In the genomic region with DNA sequence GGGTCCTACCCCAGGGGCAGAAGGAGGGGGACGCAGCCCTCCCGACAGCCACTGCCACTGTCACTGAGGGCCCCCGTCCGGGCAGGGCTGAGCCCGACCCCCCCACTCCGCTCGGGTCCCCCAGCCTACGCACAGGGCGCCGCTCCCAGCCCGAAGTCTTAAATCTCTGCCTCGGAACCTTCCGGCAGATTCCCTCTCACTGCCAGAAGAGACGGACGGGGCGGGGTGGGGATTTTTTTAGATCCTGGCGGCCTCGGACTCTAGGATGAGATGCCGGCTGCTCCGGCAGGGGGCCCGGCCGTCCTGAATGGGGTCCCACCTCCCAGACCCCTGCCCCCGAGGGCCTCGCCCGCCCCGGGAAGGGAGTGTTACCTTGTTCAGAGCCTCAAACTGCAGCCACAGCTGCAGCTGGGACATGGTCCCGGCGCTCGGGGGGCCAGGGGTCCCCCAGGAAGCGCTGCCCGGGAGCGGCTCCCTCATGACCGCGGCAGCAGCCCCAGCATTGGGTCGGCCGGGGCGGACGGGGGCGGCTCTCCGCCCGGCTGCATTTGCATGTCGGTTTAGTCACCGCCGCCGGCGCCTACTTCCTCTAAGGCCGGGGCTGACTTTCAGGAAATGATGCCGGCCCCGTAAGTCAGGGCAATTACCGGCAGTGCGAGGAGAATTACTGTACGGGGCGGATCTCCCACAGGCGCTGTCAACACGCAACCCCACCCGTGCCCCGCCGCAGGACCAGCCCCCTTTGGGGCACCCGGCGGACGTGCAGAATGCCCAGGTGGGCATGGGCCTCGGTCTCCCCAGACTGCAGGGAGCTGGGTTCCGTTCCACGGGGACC, we compare ENCODE assay signal across 8 cellular contexts. TPM values are rescaled to one million over a fixed set of nuclear protein-coding genes. Genes with fewer than 3 reads are reported as not detected.
DNase-seq lines count a peak whose midpoint lies in the region; ATAC-seq and TF ChIP-seq lines count a peak whose summit lies in the region.

No MANE protein-coding gene starts in this region.

- peaks cover 10% of the 10 kb centered on the region for H3K27me3 Mint-ChIP-seq in GM23338 (ENCODE audit: insufficient read depth, low read depth, poor library complexity)

- H3K9ac ChIP-seq in mucosa of stomach (ENCODE audit: low read length): peak overlapping the region; percentile 76

- no peaks in the 10 kb centered on the region for H3K27me3 ChIP-seq in GM23338 (ENCODE audit: insufficient read depth)
- H3K27me3 ChIP-seq in mucosa of stomach (ENCODE audit: control insufficient read depth, insufficient read depth, low read length): no peaks in the 10 kb centered on the region

- H4K20me1 ChIP-seq in GM23338 (replicated peaks; ENCODE audit: insufficient read depth): no peaks in the 10 kb centered on the region

- no peak overlapping the region for H2AFZ ChIP-seq in GM23338

- H3K4me1 ChIP-seq in GM23338 (ENCODE audit: insufficient read depth) (0 out of 2 replicates have a peak, but pooled peaks cover 3% of the 10 kb centered on the region), mucosa of stomach (ENCODE audit: control insufficient read depth, insufficient read depth, low read length) (peaks cover 57% of the 10 kb centered on the region)

- TF ChIP-seq CTCF in GM23338 (conservative IDR thresholded peaks at IDR 0.05; ENCODE audit: low read depth in 2 of 2): no peak

- H3K4me1 Mint-ChIP-seq in GM23338: peaks cover 6% of the 10 kb centered on the region

- TF ChIP-seq POLR2A in erythroblast (IDR thresholded peaks at IDR 0.05; ENCODE audit: low read length): no peak

- H3K4me3 ChIP-seq in GM23338 (peak overlapping the region; percentile 43; the same call in 1 of the 2 replicates), mucosa of stomach (ENCODE audit: low read length) (peak overlapping the region; percentile 56)

- no peaks in the 10 kb centered on the region for H3K9me3 Mint-ChIP-seq in GM23338

- H3K79me2 ChIP-seq in GM23338 (replicated peaks; ENCODE audit: insufficient read depth): no peaks in the 10 kb centered on the region

- H3F3A ChIP-seq in GM23338 (replicated peaks; ENCODE audit: low read depth): no peaks in the 10 kb centered on the region; the same call in 1 of the 2 replicates

- peak overlapping the region; percentile 38; the same call in 1 of the 3 replicates for H3K4me3 Mint-ChIP-seq in GM23338

- H3K9me2 ChIP-seq in GM23338 (ENCODE audit: insufficient read depth): no peaks in the 10 kb centered on the region

- H3K27ac ChIP-seq in GM23338 (ENCODE audit: low read depth): peak overlapping the region; percentile 59; the same call in 1 of the 2 replicates

- ATAC-seq in GM23338: peak; percentile 63

- H3K36me3 Mint-ChIP-seq in GM23338 (ENCODE audit: low read depth): no peaks in the 10 kb centered on the region; the same call in 2 of the 3 replicates

- H3K36me3 ChIP-seq in GM23338 (ENCODE audit: insufficient read depth) (no peaks in the 10 kb centered on the region), mucosa of stomach (ENCODE audit: control insufficient read depth, insufficient read depth, low read length) (no peaks in the 10 kb centered on the region)

- H3K4me2 ChIP-seq in GM23338: peak overlapping the region; percentile 75

- peak; percentile 92 for DNase-seq in Daoy (ENCODE audit: low read depth)
- peak; percentile 89 for DNase-seq in GM23338 (ENCODE audit: low spot score)
- peak; percentile 31 for DNase-seq in NCI-H69 (lab: John Stamatoyannopoulos, UW)
- DNase-seq in activated T-cell treated with anti-CD3 and anti-CD28 coated beads for 1 hour (ENCODE audit: low read depth): peak; percentile 79
- DNase-seq in erythroblast (lab: John Stamatoyannopoulos, UW): peak; percentile 51 to 63
- peak; percentile 92 for DNase-seq in stimulated activated CD8-positive, alpha-beta memory T cell treated with anti-CD3 and anti-CD28 coated beads, Interleukin-4, amount 100 ng/mL, for 48 hours
- DNase-seq in NCI-H2171 (lab: John Stamatoyannopoulos, UW): no peak

- no peaks in the 10 kb centered on the region for H3K9me3 ChIP-seq in mucosa of stomach (ENCODE audit: control insufficient read depth, low read length)

- H3K27ac Mint-ChIP-seq in GM23338: no peak overlapping the region

TF ChIP-seq in GM23338, 12 proteins besides CTCF, POLR2A, EP300 and RAD21 (continues in another document):
- TF ChIP-seq, protein P1, sequence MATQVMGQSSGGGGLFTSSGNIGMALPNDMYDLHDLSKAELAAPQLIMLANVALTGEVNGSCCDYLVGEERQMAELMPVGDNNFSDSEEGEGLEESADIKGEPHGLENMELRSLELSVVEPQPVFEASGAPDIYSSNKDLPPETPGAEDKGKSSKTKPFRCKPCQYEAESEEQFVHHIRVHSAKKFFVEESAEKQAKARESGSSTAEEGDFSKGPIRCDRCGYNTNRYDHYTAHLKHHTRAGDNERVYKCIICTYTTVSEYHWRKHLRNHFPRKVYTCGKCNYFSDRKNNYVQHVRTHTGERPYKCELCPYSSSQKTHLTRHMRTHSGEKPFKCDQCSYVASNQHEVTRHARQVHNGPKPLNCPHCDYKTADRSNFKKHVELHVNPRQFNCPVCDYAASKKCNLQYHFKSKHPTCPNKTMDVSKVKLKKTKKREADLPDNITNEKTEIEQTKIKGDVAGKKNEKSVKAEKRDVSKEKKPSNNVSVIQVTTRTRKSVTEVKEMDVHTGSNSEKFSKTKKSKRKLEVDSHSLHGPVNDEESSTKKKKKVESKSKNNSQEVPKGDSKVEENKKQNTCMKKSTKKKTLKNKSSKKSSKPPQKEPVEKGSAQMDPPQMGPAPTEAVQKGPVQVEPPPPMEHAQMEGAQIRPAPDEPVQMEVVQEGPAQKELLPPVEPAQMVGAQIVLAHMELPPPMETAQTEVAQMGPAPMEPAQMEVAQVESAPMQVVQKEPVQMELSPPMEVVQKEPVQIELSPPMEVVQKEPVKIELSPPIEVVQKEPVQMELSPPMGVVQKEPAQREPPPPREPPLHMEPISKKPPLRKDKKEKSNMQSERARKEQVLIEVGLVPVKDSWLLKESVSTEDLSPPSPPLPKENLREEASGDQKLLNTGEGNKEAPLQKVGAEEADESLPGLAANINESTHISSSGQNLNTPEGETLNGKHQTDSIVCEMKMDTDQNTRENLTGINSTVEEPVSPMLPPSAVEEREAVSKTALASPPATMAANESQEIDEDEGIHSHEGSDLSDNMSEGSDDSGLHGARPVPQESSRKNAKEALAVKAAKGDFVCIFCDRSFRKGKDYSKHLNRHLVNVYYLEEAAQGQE (IDR thresholded peaks at IDR 0.05; ENCODE audit: unreplicated experiment): no peak
- TF ChIP-seq ZNF114 (CRISPR knock-in tag; IDR thresholded peaks at IDR 0.05) (no peak), NANOG (IDR thresholded peaks at IDR 0.05; ENCODE audit: borderline replicate concordance) (no peak), EZH2 (IDR thresholded peaks at IDR 0.05; ENCODE audit: low read depth, unreplicated experiment) (no peak), ZNF331 (CRISPR knock-in tag; IDR thresholded peaks at IDR 0.05; ENCODE audit: low read depth) (no peak), JUNB (IDR thresholded peaks at IDR 0.05; ENCODE audit: unreplicated experiment) (no peak), CREB1 (CRISPR knock-in tag; IDR thresholded peaks at IDR 0.05; ENCODE audit: low read depth) (no peak), STAT1 (IDR thresholded peaks at IDR 0.05; ENCODE audit: unreplicated experiment) (no peak)
- TF ChIP-seq, protein P2, sequence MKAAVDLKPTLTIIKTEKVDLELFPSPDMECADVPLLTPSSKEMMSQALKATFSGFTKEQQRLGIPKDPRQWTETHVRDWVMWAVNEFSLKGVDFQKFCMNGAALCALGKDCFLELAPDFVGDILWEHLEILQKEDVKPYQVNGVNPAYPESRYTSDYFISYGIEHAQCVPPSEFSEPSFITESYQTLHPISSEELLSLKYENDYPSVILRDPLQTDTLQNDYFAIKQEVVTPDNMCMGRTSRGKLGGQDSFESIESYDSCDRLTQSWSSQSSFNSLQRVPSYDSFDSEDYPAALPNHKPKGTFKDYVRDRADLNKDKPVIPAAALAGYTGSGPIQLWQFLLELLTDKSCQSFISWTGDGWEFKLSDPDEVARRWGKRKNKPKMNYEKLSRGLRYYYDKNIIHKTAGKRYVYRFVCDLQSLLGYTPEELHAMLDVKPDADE (IDR thresholded peaks at IDR 0.05): no peak

RNA-seq across cellular contexts. Expression of a gene that starts 28.1 kb away (rescaled TPM):
- total RNA-seq in Daoy (2014; rRNA removed; shearing (Covaris generic)): 357 and 373 TPM in 2 replicates
- 284 and 351 TPM in 2 replicates for total RNA-seq in GM23338 (2014; rRNA removed; shearing (Covaris generic))
- 543 and 573 TPM in 2 replicates for polyA plus RNA-seq in GM23338 (2016; fragmentation: Nextera tagmentation; extraction: Ambion mirVana)

RNA-seq across cellular contexts. Expression of a gene that starts 36.8 kb away (rescaled TPM):
- total RNA-seq in Daoy (2014; rRNA removed; shearing (Covaris generic)): 124 and 148 TPM in 2 replicates
- total RNA-seq in GM23338 (2014; rRNA removed; shearing (Covaris generic)): 257 and 303 TPM in 2 replicates
- 254 and 286 TPM in 2 replicates for polyA plus RNA-seq in GM23338 (2016; fragmentation: Nextera tagmentation; extraction: Ambion mirVana)

RNA-seq across cellular contexts. Expression of a gene that starts 42.1 kb away (rescaled TPM):
- 28.1 and 37.7 TPM in 2 replicates for total RNA-seq in Daoy (2014; rRNA removed; shearing (Covaris generic))
- 28.0 and 35.4 TPM in 2 replicates for total RNA-seq in GM23338 (2014; rRNA removed; shearing (Covaris generic))
- polyA plus RNA-seq in GM23338 (2016; fragmentation: Nextera tagmentation; extraction: Ambion mirVana): 6.3 and 6.9 TPM in 2 replicates
